ENCODE assay signal across 1 cellular context in genomic region chr12:93784339-93785086, GRCh38.
TF ChIP-seq lines count a peak whose summit lies in the region.

No MANE protein-coding gene starts in this region.

TF ChIP-seq in K562, 482 proteins besides CTCF, POLR2A, EP300 and RAD21 (continued from another document and continues in another):
- TF ChIP-seq USF1 (CRISPR knock-in tag; IDR thresholded peaks at IDR 0.05) = peak; percentile 69
- TF ChIP-seq CTBP1 (IDR thresholded peaks at IDR 0.05; ENCODE audit: borderline replicate concordance) = peak; percentile 65; the same call in 1 of the 2 replicates
- no peak for TF ChIP-seq ZNF23 (CRISPR knock-in tag; IDR thresholded peaks at IDR 0.05)
- TF ChIP-seq JUNB (CRISPR knock-in tag; conservative IDR thresholded peaks at IDR 0.05) = no peak
- peak; percentile 84 for TF ChIP-seq TEAD4 (IDR thresholded peaks at IDR 0.05; ENCODE audit: low read length)
- TF ChIP-seq TEAD4 (CRISPR knock-in tag; IDR thresholded peaks at IDR 0.05; ENCODE audit: borderline replicate concordance) = no peak
- TF ChIP-seq ARID1B (IDR thresholded peaks at IDR 0.05) = peak; percentile 82
- TF ChIP-seq, protein P1, sequence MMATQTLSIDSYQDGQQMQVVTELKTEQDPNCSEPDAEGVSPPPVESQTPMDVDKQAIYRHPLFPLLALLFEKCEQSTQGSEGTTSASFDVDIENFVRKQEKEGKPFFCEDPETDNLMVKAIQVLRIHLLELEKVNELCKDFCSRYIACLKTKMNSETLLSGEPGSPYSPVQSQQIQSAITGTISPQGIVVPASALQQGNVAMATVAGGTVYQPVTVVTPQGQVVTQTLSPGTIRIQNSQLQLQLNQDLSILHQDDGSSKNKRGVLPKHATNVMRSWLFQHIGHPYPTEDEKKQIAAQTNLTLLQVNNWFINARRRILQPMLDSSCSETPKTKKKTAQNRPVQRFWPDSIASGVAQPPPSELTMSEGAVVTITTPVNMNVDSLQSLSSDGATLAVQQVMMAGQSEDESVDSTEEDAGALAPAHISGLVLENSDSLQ (IDR thresholded peaks at IDR 0.05) = peak; percentile 93
- TF ChIP-seq TRIM24 (IDR thresholded peaks at IDR 0.05) = peak in 1 of 2 experiments; percentile 63; a peak in 1 of 4 replicates
- TF ChIP-seq PHB (CRISPR knock-in tag; IDR thresholded peaks at IDR 0.05) = no peak
- TF ChIP-seq, protein P2, sequence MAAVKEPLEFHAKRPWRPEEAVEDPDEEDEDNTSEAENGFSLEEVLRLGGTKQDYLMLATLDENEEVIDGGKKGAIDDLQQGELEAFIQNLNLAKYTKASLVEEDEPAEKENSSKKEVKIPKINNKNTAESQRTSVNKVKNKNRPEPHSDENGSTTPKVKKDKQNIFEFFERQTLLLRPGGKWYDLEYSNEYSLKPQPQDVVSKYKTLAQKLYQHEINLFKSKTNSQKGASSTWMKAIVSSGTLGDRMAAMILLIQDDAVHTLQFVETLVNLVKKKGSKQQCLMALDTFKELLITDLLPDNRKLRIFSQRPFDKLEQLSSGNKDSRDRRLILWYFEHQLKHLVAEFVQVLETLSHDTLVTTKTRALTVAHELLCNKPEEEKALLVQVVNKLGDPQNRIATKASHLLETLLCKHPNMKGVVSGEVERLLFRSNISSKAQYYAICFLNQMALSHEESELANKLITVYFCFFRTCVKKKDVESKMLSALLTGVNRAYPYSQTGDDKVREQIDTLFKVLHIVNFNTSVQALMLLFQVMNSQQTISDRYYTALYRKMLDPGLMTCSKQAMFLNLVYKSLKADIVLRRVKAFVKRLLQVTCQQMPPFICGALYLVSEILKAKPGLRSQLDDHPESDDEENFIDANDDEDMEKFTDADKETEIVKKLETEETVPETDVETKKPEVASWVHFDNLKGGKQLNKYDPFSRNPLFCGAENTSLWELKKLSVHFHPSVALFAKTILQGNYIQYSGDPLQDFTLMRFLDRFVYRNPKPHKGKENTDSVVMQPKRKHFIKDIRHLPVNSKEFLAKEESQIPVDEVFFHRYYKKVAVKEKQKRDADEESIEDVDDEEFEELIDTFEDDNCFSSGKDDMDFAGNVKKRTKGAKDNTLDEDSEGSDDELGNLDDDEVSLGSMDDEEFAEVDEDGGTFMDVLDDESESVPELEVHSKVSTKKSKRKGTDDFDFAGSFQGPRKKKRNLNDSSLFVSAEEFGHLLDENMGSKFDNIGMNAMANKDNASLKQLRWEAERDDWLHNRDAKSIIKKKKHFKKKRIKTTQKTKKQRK (IDR thresholded peaks at IDR 0.05; ENCODE audit: borderline replicate concordance, low read depth, low read length) = no peak
- peak; percentile 51; the same call in 1 of the 2 replicates for TF ChIP-seq JUN (IDR thresholded peaks at IDR 0.05; ENCODE audit: borderline replicate concordance, low read depth, low read length)
- TF ChIP-seq JUN (CRISPR knock-in tag; IDR thresholded peaks at IDR 0.05; ENCODE audit: borderline replicate concordance) = no peak
- no peak for TF ChIP-seq U2AF1 (optimal IDR thresholded peaks at IDR 0.05; ENCODE audit: low read depth, low read length)
- TF ChIP-seq POLR2AphosphoS5 (IDR thresholded peaks at IDR 0.05; ENCODE audit: control insufficient read depth, insufficient read depth, low read depth, low read length) = 0 out of 2 replicates have a peak, but pooled peaks have one; percentile 30
- peak; percentile 21; the same call in 1 of the 2 replicates for TF ChIP-seq MTA3 (IDR thresholded peaks at IDR 0.05; ENCODE audit: borderline replicate concordance)
- TF ChIP-seq, protein P3, sequence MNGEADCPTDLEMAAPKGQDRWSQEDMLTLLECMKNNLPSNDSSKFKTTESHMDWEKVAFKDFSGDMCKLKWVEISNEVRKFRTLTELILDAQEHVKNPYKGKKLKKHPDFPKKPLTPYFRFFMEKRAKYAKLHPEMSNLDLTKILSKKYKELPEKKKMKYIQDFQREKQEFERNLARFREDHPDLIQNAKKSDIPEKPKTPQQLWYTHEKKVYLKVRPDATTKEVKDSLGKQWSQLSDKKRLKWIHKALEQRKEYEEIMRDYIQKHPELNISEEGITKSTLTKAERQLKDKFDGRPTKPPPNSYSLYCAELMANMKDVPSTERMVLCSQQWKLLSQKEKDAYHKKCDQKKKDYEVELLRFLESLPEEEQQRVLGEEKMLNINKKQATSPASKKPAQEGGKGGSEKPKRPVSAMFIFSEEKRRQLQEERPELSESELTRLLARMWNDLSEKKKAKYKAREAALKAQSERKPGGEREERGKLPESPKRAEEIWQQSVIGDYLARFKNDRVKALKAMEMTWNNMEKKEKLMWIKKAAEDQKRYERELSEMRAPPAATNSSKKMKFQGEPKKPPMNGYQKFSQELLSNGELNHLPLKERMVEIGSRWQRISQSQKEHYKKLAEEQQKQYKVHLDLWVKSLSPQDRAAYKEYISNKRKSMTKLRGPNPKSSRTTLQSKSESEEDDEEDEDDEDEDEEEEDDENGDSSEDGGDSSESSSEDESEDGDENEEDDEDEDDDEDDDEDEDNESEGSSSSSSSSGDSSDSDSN (IDR thresholded peaks at IDR 0.05; ENCODE audit: borderline replicate concordance in 1 of 2, low read depth in 2 of 2, low read length in 2 of 2) = peak in 1 of 2 experiments; percentile 51; a peak in 1 of 4 replicates
- peak; percentile 80 for TF ChIP-seq KLF16 (IDR thresholded peaks at IDR 0.05)
- no peak for TF ChIP-seq SMARCA5 (IDR thresholded peaks at IDR 0.05)
- peak; percentile 94 for TF ChIP-seq L3MBTL2 (IDR thresholded peaks at IDR 0.05)
- TF ChIP-seq, protein P4, sequence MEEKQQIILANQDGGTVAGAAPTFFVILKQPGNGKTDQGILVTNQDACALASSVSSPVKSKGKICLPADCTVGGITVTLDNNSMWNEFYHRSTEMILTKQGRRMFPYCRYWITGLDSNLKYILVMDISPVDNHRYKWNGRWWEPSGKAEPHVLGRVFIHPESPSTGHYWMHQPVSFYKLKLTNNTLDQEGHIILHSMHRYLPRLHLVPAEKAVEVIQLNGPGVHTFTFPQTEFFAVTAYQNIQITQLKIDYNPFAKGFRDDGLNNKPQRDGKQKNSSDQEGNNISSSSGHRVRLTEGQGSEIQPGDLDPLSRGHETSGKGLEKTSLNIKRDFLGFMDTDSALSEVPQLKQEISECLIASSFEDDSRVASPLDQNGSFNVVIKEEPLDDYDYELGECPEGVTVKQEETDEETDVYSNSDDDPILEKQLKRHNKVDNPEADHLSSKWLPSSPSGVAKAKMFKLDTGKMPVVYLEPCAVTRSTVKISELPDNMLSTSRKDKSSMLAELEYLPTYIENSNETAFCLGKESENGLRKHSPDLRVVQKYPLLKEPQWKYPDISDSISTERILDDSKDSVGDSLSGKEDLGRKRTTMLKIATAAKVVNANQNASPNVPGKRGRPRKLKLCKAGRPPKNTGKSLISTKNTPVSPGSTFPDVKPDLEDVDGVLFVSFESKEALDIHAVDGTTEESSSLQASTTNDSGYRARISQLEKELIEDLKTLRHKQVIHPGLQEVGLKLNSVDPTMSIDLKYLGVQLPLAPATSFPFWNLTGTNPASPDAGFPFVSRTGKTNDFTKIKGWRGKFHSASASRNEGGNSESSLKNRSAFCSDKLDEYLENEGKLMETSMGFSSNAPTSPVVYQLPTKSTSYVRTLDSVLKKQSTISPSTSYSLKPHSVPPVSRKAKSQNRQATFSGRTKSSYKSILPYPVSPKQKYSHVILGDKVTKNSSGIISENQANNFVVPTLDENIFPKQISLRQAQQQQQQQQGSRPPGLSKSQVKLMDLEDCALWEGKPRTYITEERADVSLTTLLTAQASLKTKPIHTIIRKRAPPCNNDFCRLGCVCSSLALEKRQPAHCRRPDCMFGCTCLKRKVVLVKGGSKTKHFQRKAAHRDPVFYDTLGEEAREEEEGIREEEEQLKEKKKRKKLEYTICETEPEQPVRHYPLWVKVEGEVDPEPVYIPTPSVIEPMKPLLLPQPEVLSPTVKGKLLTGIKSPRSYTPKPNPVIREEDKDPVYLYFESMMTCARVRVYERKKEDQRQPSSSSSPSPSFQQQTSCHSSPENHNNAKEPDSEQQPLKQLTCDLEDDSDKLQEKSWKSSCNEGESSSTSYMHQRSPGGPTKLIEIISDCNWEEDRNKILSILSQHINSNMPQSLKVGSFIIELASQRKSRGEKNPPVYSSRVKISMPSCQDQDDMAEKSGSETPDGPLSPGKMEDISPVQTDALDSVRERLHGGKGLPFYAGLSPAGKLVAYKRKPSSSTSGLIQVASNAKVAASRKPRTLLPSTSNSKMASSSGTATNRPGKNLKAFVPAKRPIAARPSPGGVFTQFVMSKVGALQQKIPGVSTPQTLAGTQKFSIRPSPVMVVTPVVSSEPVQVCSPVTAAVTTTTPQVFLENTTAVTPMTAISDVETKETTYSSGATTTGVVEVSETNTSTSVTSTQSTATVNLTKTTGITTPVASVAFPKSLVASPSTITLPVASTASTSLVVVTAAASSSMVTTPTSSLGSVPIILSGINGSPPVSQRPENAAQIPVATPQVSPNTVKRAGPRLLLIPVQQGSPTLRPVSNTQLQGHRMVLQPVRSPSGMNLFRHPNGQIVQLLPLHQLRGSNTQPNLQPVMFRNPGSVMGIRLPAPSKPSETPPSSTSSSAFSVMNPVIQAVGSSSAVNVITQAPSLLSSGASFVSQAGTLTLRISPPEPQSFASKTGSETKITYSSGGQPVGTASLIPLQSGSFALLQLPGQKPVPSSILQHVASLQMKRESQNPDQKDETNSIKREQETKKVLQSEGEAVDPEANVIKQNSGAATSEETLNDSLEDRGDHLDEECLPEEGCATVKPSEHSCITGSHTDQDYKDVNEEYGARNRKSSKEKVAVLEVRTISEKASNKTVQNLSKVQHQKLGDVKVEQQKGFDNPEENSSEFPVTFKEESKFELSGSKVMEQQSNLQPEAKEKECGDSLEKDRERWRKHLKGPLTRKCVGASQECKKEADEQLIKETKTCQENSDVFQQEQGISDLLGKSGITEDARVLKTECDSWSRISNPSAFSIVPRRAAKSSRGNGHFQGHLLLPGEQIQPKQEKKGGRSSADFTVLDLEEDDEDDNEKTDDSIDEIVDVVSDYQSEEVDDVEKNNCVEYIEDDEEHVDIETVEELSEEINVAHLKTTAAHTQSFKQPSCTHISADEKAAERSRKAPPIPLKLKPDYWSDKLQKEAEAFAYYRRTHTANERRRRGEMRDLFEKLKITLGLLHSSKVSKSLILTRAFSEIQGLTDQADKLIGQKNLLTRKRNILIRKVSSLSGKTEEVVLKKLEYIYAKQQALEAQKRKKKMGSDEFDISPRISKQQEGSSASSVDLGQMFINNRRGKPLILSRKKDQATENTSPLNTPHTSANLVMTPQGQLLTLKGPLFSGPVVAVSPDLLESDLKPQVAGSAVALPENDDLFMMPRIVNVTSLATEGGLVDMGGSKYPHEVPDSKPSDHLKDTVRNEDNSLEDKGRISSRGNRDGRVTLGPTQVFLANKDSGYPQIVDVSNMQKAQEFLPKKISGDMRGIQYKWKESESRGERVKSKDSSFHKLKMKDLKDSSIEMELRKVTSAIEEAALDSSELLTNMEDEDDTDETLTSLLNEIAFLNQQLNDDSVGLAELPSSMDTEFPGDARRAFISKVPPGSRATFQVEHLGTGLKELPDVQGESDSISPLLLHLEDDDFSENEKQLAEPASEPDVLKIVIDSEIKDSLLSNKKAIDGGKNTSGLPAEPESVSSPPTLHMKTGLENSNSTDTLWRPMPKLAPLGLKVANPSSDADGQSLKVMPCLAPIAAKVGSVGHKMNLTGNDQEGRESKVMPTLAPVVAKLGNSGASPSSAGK (IDR thresholded peaks at IDR 0.05) = peak; percentile 81
- TF ChIP-seq ZNF347 (CRISPR knock-in tag; IDR thresholded peaks at IDR 0.05; ENCODE audit: low read depth) = no peak
- TF ChIP-seq ZNF197 (CRISPR knock-in tag; IDR thresholded peaks at IDR 0.05; ENCODE audit: low read depth) = no peak
- TF ChIP-seq MAFK (IDR thresholded peaks at IDR 0.05; ENCODE audit: low read length) = 0 out of 2 replicates have a peak, but pooled peaks have one; percentile 18
- TF ChIP-seq RFX1 (IDR thresholded peaks at IDR 0.05) = no peak
- TF ChIP-seq SMAD2 (IDR thresholded peaks at IDR 0.05; ENCODE audit: low read depth, low read length) = no peak
- peak; percentile 58; the same call in 1 of the 2 replicates for TF ChIP-seq MTA1 (IDR thresholded peaks at IDR 0.05; ENCODE audit: borderline replicate concordance)
- no peak for TF ChIP-seq ATF1 (CRISPR knock-in tag; IDR thresholded peaks at IDR 0.05)
- no peak for TF ChIP-seq ATF1 (tag; IDR thresholded peaks at IDR 0.05)
- TF ChIP-seq ADNP (tag; IDR thresholded peaks at IDR 0.05) = peak; percentile 93
- TF ChIP-seq U2AF2 (optimal IDR thresholded peaks at IDR 0.05; ENCODE audit: low read depth, low read length) = no peak
- no peak for TF ChIP-seq ZNF165 (CRISPR knock-in tag; IDR thresholded peaks at IDR 0.05; ENCODE audit: borderline replicate concordance)
- 0 out of 2 replicates have a peak, but pooled peaks have one; percentile 18 for TF ChIP-seq ZEB2 (IDR thresholded peaks at IDR 0.05)
- peak; percentile 62 for TF ChIP-seq ZNF644 (tag; IDR thresholded peaks at IDR 0.05; ENCODE audit: low read depth)
- TF ChIP-seq TARDBP (IDR thresholded peaks at IDR 0.05) = no peak
- no peak for TF ChIP-seq ZNF445 (CRISPR knock-in tag; IDR thresholded peaks at IDR 0.05; ENCODE audit: low read depth)
- peak; percentile 47; the same call in 1 of the 2 replicates for TF ChIP-seq PML (IDR thresholded peaks at IDR 0.05; ENCODE audit: low read length)
- no peak for TF ChIP-seq CCAR2 (IDR thresholded peaks at IDR 0.05; ENCODE audit: low read depth, low read length)
- peak; percentile 77; the same call in 1 of the 2 replicates for TF ChIP-seq SMARCA4 (IDR thresholded peaks at IDR 0.05)
- TF ChIP-seq NCOR1 (IDR thresholded peaks at IDR 0.05) = peak; percentile 56
- no peak for TF ChIP-seq ZBTB1 (CRISPR knock-in tag; IDR thresholded peaks at IDR 0.05; ENCODE audit: borderline replicate concordance, low read depth)
- no peak for TF ChIP-seq GABPA (tag; conservative IDR thresholded peaks at IDR 0.05; ENCODE audit: low read depth)
- TF ChIP-seq ZNF133 (CRISPR knock-in tag; IDR thresholded peaks at IDR 0.05) = no peak
- TF ChIP-seq, protein P5, sequence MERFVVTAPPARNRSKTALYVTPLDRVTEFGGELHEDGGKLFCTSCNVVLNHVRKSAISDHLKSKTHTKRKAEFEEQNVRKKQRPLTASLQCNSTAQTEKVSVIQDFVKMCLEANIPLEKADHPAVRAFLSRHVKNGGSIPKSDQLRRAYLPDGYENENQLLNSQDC (CRISPR knock-in tag; IDR thresholded peaks at IDR 0.05) = no peak
- no peak for TF ChIP-seq ZNF184 (CRISPR knock-in tag; IDR thresholded peaks at IDR 0.05)
- no peak for TF ChIP-seq FOXA3 (CRISPR knock-in tag; conservative IDR thresholded peaks at IDR 0.05 in 1 of 2, IDR thresholded peaks at IDR 0.05 in 1 of 2)
- TF ChIP-seq FOXK1 (CRISPR knock-in tag; IDR thresholded peaks at IDR 0.05; ENCODE audit: borderline replicate concordance) = no peak
- TF ChIP-seq ATF7 (IDR thresholded peaks at IDR 0.05) = peak; percentile 44; the same call in 1 of the 2 replicates
- 0 out of 2 replicates have a peak, but pooled peaks have one; percentile 33 for TF ChIP-seq RNF2 (IDR thresholded peaks at IDR 0.05)
- TF ChIP-seq RBM25 (IDR thresholded peaks at IDR 0.05; ENCODE audit: low read depth, low read length, severe bottlenecking) = peak; percentile 60
- no peak for TF ChIP-seq ZC3H8 (IDR thresholded peaks at IDR 0.05)
- TF ChIP-seq ZNF282 (CRISPR knock-in tag; IDR thresholded peaks at IDR 0.05) = no peak
- TF ChIP-seq FOXM1 (IDR thresholded peaks at IDR 0.05; ENCODE audit: low read depth) = peak; percentile 47; the same call in 1 of the 2 replicates
- TF ChIP-seq FOXM1 (CRISPR knock-in tag; IDR thresholded peaks at IDR 0.05; ENCODE audit: low read depth) = no peak
- 0 out of 2 replicates have a peak, but pooled peaks have one; percentile 48 for TF ChIP-seq TRIM28 (IDR thresholded peaks at IDR 0.05)
